In the genomic region with DNA sequence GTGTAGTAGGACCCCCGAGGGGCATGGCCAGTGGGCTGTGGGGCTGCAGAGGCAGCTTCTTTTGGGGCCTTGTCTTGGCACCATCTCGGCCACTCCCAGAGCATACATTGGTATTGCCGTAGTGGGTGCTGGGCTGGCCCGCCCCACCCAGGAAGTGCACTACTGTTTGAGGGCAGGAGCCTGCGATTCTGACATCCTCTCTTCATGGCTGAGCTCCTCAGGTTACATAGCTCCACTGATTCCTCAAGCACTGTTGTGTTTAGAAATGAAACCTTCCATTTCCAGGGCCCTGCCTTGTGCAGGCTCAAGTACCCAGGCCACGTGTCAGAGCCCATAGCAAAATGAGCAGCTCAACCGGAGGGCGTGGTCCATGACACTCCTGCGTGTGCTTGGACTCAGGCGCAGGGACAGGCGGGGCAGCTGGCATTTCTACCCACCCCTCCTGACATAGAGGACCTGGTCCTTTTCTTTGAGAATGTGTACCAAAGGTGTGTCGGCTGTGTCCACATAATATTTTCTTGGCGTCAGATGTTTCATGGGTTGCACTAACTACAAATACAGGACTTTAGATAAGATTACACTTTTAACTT, we compare ENCODE assay signal across 9 cellular contexts.
DNase-seq lines count a peak whose midpoint lies in the region; ATAC-seq and TF ChIP-seq lines count a peak whose summit lies in the region.
"Had no signal": no experiment of that assay in that cellular context is flagged by ENCODE, and none has a peak within 500 bp of the region (broad histone marks: within the 10 kb centered on the region; RNA-seq: fewer than 3 reads in every experiment).

No MANE protein-coding gene starts in this region.

- peaks cover 0 to 3% (median 0%) of the 10 kb centered on the region in 9 donors for H3K36me3 ChIP-seq in heart right ventricle

- H3K27me3 Mint-ChIP-seq in T-cell, result no peaks in the 10 kb centered on the region

- ATAC-seq in heart right ventricle, result peak in 1 of 8 donors; percentile 1
- peak; percentile 47 for ATAC-seq in HG03108 (IDR thresholded peaks at IDR 0.05; ENCODE audit: unreplicated experiment)
- ATAC-seq in T-cell (replicated peaks in 1 of 4), result peak; percentile 80 to 91 (median 90)

- TF ChIP-seq CTCF in heart right ventricle (IDR thresholded peaks at IDR 0.05) (no peak), choroid plexus epithelial cell (conservative IDR thresholded peaks at IDR 0.05; ENCODE audit: low read depth, low read length) (no peak)

- H3K36me3 Mint-ChIP-seq in T-cell, result peaks cover 33% of the 10 kb centered on the region

- H3K27ac ChIP-seq in heart right ventricle, result peak overlapping the region in 6 of 10 donors; percentile 90 to 94 (median 92)
- H3K27ac ChIP-seq: parathyroid adenoma had no signal

- H3K9me3 ChIP-seq in heart right ventricle, result peaks cover 0 to 11% (median 0%) of the 10 kb centered on the region in 11 donors

- CTCF ChIA-PET in T-cell (lab: Charles Lee), result interaction anchor here (0.9 to 2.9 kb wide), 7 partner anchors 12 to 22 kb away, joined by 3 to 21 read pairs (median 5); no protein-coding TSS in a partner anchor

- POLR2A ChIA-PET in T-cell (lab: Charles Lee), result interaction anchor here in 1 of 2 donors (0.8 kb wide), 1 partner anchor 10 kb away, joined by 4 read pairs; no protein-coding TSS in a partner anchor

- H3K27ac Mint-ChIP-seq in T-cell, result peak overlapping the region; percentile 98 to 100

- H3K9me3 Mint-ChIP-seq in T-cell, result peaks cover 0 to 9% (median 0%) of the 10 kb centered on the region in 3 donors

- intact Hi-C loops in heart right ventricle (cut with DNase I), result no loop called here
- intact Hi-C loops in cardiac septum (cut with DNase I), result no loop called here

- H3K27me3 ChIP-seq in heart right ventricle, result no peaks in the 10 kb centered on the region

- H3K4me3 Mint-ChIP-seq in T-cell, result peak overlapping the region; percentile 79 to 89 (median 80)

- peaks cover 94 to 97% (median 96%) of the 10 kb centered on the region in 3 donors for H3K4me1 Mint-ChIP-seq in T-cell

- DNase-seq in heart right ventricle (no peak), cardiac septum (ENCODE audit: low spot score) (no peak), T-cell (peak; percentile 53 to 80 (median 70)), choroid plexus epithelial cell (ENCODE audit: low read depth) (peak; percentile 43), epidermal melanocyte (ENCODE audit: insufficient read length, low spot score) (no peak), dedifferentiated amniotic fluid mesenchymal stem cell (ENCODE audit: extremely low spot score) (no peak)
- peak; percentile 30 for DNase-seq in stimulated activated CD8-positive, alpha-beta memory T cell treated with anti-CD3 and anti-CD28 coated beads, Interleukin-4, amount 100 ng/mL, for 24 hours (ENCODE audit: low read depth)

- 80 to 84% methylated on average over 13 of the region's 13 CpGs for WGBS in heart right ventricle, 2 donors

- H3K4me1 ChIP-seq in heart right ventricle, result peaks cover 11 to 92% (median 59%) of the 10 kb centered on the region in 9 donors
- H3K4me1 ChIP-seq: parathyroid adenoma had no signal

- H3K4me3 ChIP-seq in heart right ventricle (no peak overlapping the region), choroid plexus epithelial cell (ENCODE audit: low read depth, low read length) (no peak overlapping the region)

Comparison
In these comparisons a context has a peak if more than half of its experiments do, and no peak if none do; other contexts are left out.
1. DNase-seq: peak in T-cell (34 of 34), choroid plexus epithelial cell (single experiment) and stimulated activated CD8-positive, alpha-beta memory T cell treated with anti-CD3 and anti-CD28 coated beads, Interleukin-4, amount 100 ng/mL, for 24 hours (single experiment); none in heart right ventricle (0 of 2), cardiac septum (single experiment), epidermal melanocyte (single experiment) and dedifferentiated amniotic fluid mesenchymal stem cell (single experiment).